ENCODE assay signal across 20 cellular contexts in genomic region chr10:112658465-112658864, GRCh38.
DNase-seq lines count a peak whose midpoint lies in the region; ATAC-seq, FAIRE-seq and TF ChIP-seq lines count a peak whose summit lies in the region.
"Had no signal": no experiment of that assay in that cellular context is flagged by ENCODE, and none has a peak within 500 bp of the region (broad histone marks: within the 10 kb centered on the region; RNA-seq: fewer than 3 reads in every experiment).

No MANE protein-coding gene starts in this region.

- no peak overlapping the region for H3K9ac ChIP-seq in astrocyte (ENCODE audit: low read length)
- H3K9ac ChIP-seq: GM23248 had no signal

- peak overlapping the region; percentile 28 for H3K27ac ChIP-seq in astrocyte (ENCODE audit: low read depth, low read length)
- H3K27ac ChIP-seq: GM23248, RWPE1, SJCRH30 had no signal

- no peaks in the 10 kb centered on the region for H4K20me1 ChIP-seq in astrocyte (ENCODE audit: insufficient read depth, low read length)

- TF ChIP-seq CTCF in astrocyte (IDR thresholded peaks at IDR 0.05; ENCODE audit: insufficient read depth, low read depth, low read length): no peak
- TF ChIP-seq CTCF in mesothelial cell of epicardium (IDR thresholded peaks at IDR 0.05; ENCODE audit: unreplicated experiment): no peak
- no peak for TF ChIP-seq CTCF in type B pancreatic cell (conservative IDR thresholded peaks at IDR 0.05)

- H3K27me3 Mint-ChIP-seq in astrocyte (ENCODE audit: low read depth, unreplicated experiment): no peaks in the 10 kb centered on the region
- H3K27me3 Mint-ChIP-seq in mesothelial cell of epicardium (ENCODE audit: low read depth): no peaks in the 10 kb centered on the region
- no peaks in the 10 kb centered on the region for H3K27me3 Mint-ChIP-seq in type B pancreatic cell
- no peaks in the 10 kb centered on the region for H3K27me3 Mint-ChIP-seq in activated naive CD8-positive, alpha-beta T cell treated with anti-CD3 and anti-CD28 coated beads, Interleukin-2, amount 50 U/mL, for 24 hours

- H3K4me2 ChIP-seq in astrocyte (ENCODE audit: low read length): peak overlapping the region; percentile 47

- intact Hi-C loops in Right ventricle myocardium superior (cut with DNase I): no loop called here

- peaks cover 10% of the 10 kb centered on the region for H3K4me1 ChIP-seq in astrocyte (ENCODE audit: insufficient read depth, low read length)
- H3K4me1 ChIP-seq: SJCRH30 had no signal

- no peak for ATAC-seq in activated naive CD8-positive, alpha-beta T cell treated with anti-CD3 and anti-CD28 coated beads, Interleukin-2, amount 50 U/mL, for 24 hours
- no peak for ATAC-seq in Right ventricle myocardium superior (ENCODE audit: poor library complexity)

- H3K27me3 ChIP-seq in astrocyte (ENCODE audit: insufficient read depth, low read length): no peaks in the 10 kb centered on the region
- H3K27me3 ChIP-seq: SJCRH30 had no signal

- H3K27ac Mint-ChIP-seq in astrocyte (ENCODE audit: unreplicated experiment) (peak overlapping the region; percentile 49), mesothelial cell of epicardium (peak overlapping the region; percentile 26), type B pancreatic cell (peak overlapping the region; percentile 18)
- H3K27ac Mint-ChIP-seq in activated naive CD8-positive, alpha-beta T cell treated with anti-CD3 and anti-CD28 coated beads, Interleukin-2, amount 50 U/mL, for 24 hours: no peak overlapping the region

- H3K4me3 Mint-ChIP-seq in astrocyte (ENCODE audit: unreplicated experiment) (no peak overlapping the region), mesothelial cell of epicardium (no peak overlapping the region), type B pancreatic cell (no peak overlapping the region)
- H3K4me3 Mint-ChIP-seq in activated naive CD8-positive, alpha-beta T cell treated with anti-CD3 and anti-CD28 coated beads, Interleukin-2, amount 50 U/mL, for 24 hours: no peak overlapping the region

- peaks cover 2% of the 10 kb centered on the region for H3K9me3 Mint-ChIP-seq in astrocyte (ENCODE audit: unreplicated experiment)
- peaks cover 11% of the 10 kb centered on the region for H3K9me3 Mint-ChIP-seq in mesothelial cell of epicardium
- H3K9me3 Mint-ChIP-seq in type B pancreatic cell: no peaks in the 10 kb centered on the region
- no peaks in the 10 kb centered on the region for H3K9me3 Mint-ChIP-seq in activated naive CD8-positive, alpha-beta T cell treated with anti-CD3 and anti-CD28 coated beads, Interleukin-2, amount 50 U/mL, for 24 hours

- no peaks in the 10 kb centered on the region for H3K9me3 ChIP-seq in astrocyte (ENCODE audit: insufficient read depth, low read depth, low read length)
- H3K9me3 ChIP-seq: SJCRH30 had no signal

- H3K36me3 Mint-ChIP-seq in astrocyte (ENCODE audit: low read depth, unreplicated experiment): peaks cover 6% of the 10 kb centered on the region
- peaks cover 8% of the 10 kb centered on the region for H3K36me3 Mint-ChIP-seq in mesothelial cell of epicardium
- no peaks in the 10 kb centered on the region for H3K36me3 Mint-ChIP-seq in type B pancreatic cell
- H3K36me3 Mint-ChIP-seq in activated naive CD8-positive, alpha-beta T cell treated with anti-CD3 and anti-CD28 coated beads, Interleukin-2, amount 50 U/mL, for 24 hours (ENCODE audit: low read depth): peaks cover 17% of the 10 kb centered on the region

- H3K4me1 Mint-ChIP-seq in astrocyte (ENCODE audit: low read depth, unreplicated experiment): peaks cover 17% of the 10 kb centered on the region
- H3K4me1 Mint-ChIP-seq in mesothelial cell of epicardium: peaks cover 12% of the 10 kb centered on the region
- peaks cover 6% of the 10 kb centered on the region for H3K4me1 Mint-ChIP-seq in type B pancreatic cell (ENCODE audit: unreplicated experiment)
- H3K4me1 Mint-ChIP-seq in activated naive CD8-positive, alpha-beta T cell treated with anti-CD3 and anti-CD28 coated beads, Interleukin-2, amount 50 U/mL, for 24 hours: no peaks in the 10 kb centered on the region

- DNase-seq in NCI-H69 (lab: John Stamatoyannopoulos, UW): peak; percentile 54
- no peak for DNase-seq in astrocyte (ENCODE audit: low read depth)
- DNase-seq in mesothelial cell of epicardium (ENCODE audit: low spot score in 2 of 2, unreplicated experiment in 2 of 2): no peak
- no peak for DNase-seq in type B pancreatic cell (ENCODE audit: extremely low spot score, unreplicated experiment)
- no peak for DNase-seq in iPS-NIHi7 (ENCODE audit: extremely low spot score)
- DNase-seq in activated naive CD8-positive, alpha-beta T cell treated with anti-CD3 and anti-CD28 coated beads, Interleukin-2, amount 50 U/mL, for 24 hours: no peak
- DNase-seq in Right ventricle myocardium superior: no peak
- DNase-seq: DMS 273 treated with DMSO at 0.1 percent for 48 hours, GM23248, KG1, MV-4-11, NCI-H187, NCI-H2107, NCI-H510A, NCI-H774, OCI-M1, SJCRH30, SW 1271 had no signal

- H3K36me3 ChIP-seq in astrocyte (ENCODE audit: insufficient read depth, low read length): no peaks in the 10 kb centered on the region
- H3K36me3 ChIP-seq: SJCRH30 had no signal

- no peak overlapping the region for H3K4me3 ChIP-seq in astrocyte (ENCODE audit: insufficient read depth, low read depth, low read length)
- H3K4me3 ChIP-seq: GM23248, SJCRH30 had no signal

- no peaks in the 10 kb centered on the region for H3K79me2 ChIP-seq in astrocyte (ENCODE audit: insufficient read depth, low read length)

- FAIRE-seq in astrocyte (lab: Jason Lieb, UNC): peak; percentile 17
- FAIRE-seq: G401.6 had no signal

- no peak overlapping the region for H2AFZ ChIP-seq in astrocyte (ENCODE audit: low read depth, low read length)
- H2AFZ ChIP-seq: GM23248 had no signal
